14 cellular contexts compared by ENCODE assay signal in the genomic region with DNA sequence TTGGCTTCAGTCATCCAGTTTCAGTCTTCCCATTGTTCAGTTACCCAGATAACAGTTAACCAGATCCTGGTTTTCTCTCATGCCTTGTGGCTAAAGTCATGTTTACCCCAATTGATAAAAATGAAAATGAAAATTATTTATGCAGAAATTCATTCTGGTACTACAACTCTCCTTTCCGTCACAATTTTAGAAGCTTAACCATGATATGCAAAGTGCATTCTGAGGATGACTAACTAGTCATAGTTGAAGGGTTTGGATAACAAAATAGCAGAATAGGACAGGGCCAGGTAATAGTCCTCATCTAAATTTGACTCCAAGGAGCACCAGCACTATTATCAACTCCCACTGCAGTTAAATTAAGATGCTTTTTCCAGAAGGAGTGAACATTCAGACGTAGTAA.
DNase-seq lines count a peak whose midpoint lies in the region; ATAC-seq and TF ChIP-seq lines count a peak whose summit lies in the region.
"Had no signal": no experiment of that assay in that cellular context is flagged by ENCODE, and none has a peak within 500 bp of the region (broad histone marks: within the 10 kb centered on the region; RNA-seq: fewer than 3 reads in every experiment).

No MANE protein-coding gene starts in this region.

- no peaks in the 10 kb centered on the region for H3K27me3 ChIP-seq in uterus
- no peaks in the 10 kb centered on the region for H3K27me3 ChIP-seq in Peyer's patch
- H3K27me3 ChIP-seq: brain microvascular endothelial cell, heart right ventricle had no signal

- no peaks in the 10 kb centered on the region for H3K9me3 ChIP-seq in uterus
- no peaks in the 10 kb centered on the region for H3K9me3 ChIP-seq in Peyer's patch
- H3K9me3 ChIP-seq: heart right ventricle had no signal

- H3K4me3 ChIP-seq in uterus (no peak overlapping the region), Peyer's patch (no peak overlapping the region)
- H3K4me3 ChIP-seq: heart right ventricle had no signal

- DNase-seq in uterus (no peak), Peyer's patch (no peak), ecto neural progenitor cell (ENCODE audit: low spot score) (no peak), KBM-7 (no peak)
- DNase-seq: activated CD4-positive, alpha-beta T cell treated with anti-CD3 and anti-CD28 coated beads, Interleukin-2, amount 10 ng/mL, durations not matched to agents 24 days and 14 days; activated effector memory CD4-positive, alpha-beta T cell treated with Interleukin-2 at 50 U/mL for 16 hours; brain microvascular endothelial cell; heart right ventricle; NCI-H1930; small intestine had no signal

- H3K36me3 ChIP-seq in uterus (no peaks in the 10 kb centered on the region), Peyer's patch (no peaks in the 10 kb centered on the region)
- H3K36me3 ChIP-seq: brain microvascular endothelial cell, heart right ventricle had no signal

- ATAC-seq in GM19324 (IDR thresholded peaks at IDR 0.05; ENCODE audit: low FRiP score, unreplicated experiment) (peak; percentile 94), HG02588 (IDR thresholded peaks at IDR 0.05; ENCODE audit: unreplicated experiment) (peak; percentile 96), HG03159 (IDR thresholded peaks at IDR 0.05; ENCODE audit: unreplicated experiment) (peak; percentile 90)
- ATAC-seq: heart right ventricle had no signal

- TF ChIP-seq POLR2A in uterus (IDR thresholded peaks at IDR 0.05), result no peak
- TF ChIP-seq POLR2A in Peyer's patch (IDR thresholded peaks at IDR 0.05), result no peak

- TF ChIP-seq CTCF in uterus (IDR thresholded peaks at IDR 0.05) (no peak), Peyer's patch (IDR thresholded peaks at IDR 0.05) (no peak)

- no peaks in the 10 kb centered on the region for H3K4me1 ChIP-seq in uterus
- H3K4me1 ChIP-seq in Peyer's patch, result no peaks in the 10 kb centered on the region

- peak overlapping the region; percentile 22 to 51 for H3K27ac ChIP-seq in uterus
- H3K27ac ChIP-seq in Peyer's patch, result no peak overlapping the region
- H3K27ac ChIP-seq: brain microvascular endothelial cell, heart right ventricle, KMS-11 had no signal

- in situ Hi-C loops in KBM-7 (cut with MboI; ENCODE audit: low pct_unique_long_range_greater_than_20kb, low sequenced_read_pairs), result no loop called here

- intact Hi-C loops in uterus (cut with DNase I; ENCODE audit: low total_unique reads), result no loop called here

Comparison
In these comparisons a context has a peak if more than half of its experiments do, and no peak if none do; other contexts are left out.
1. H3K27ac ChIP-seq: peak in uterus (2 of 2); none in Peyer's patch (0 of 4).
2. Peak in every context shown above with its lines, with median percentiles within 50 percentile points of each other: ATAC-seq.